Comparison of ENCODE assay signal across 8 cellular contexts in genomic region chr14:21510735-21511657, GRCh38. TPM values are rescaled to one million over a fixed set of nuclear protein-coding genes. Genes with fewer than 3 reads are reported as not detected.
DNase-seq lines count a peak whose midpoint lies in the region; ATAC-seq and TF ChIP-seq lines count a peak whose summit lies in the region.

Gene METTL3, minus strand, starts transcription at chr14:21511340. Its CDS starts 117 bp downstream, at chr14:21511223.

- TF ChIP-seq POLR2A in testis (IDR thresholded peaks at IDR 0.05): no peak

- H3K27ac Mint-ChIP-seq in activated naive CD8-positive, alpha-beta T cell: peak within 1 kb of the TSS; percentile 99

- POLR2A ChIA-PET in GM10248 (lab: Yijun Ruan, JAX): interaction anchor here (0.6 to 1.3 kb wide), 7 partner anchors 9 to 55 kb away, joined by 3 to 13 read pairs (median 4); partner anchors contain the start of genes CHD8, RAB2B, SALL2 and TOX4

- DNase-seq in GM10248 (ENCODE audit: extremely low spot score) (peak; percentile 92), NCI-H1105 (lab: John Stamatoyannopoulos, UW) (peak; percentile 97), SKM-1 treated with dmso at 0.1 percent for 144 hours (lab: John Stamatoyannopoulos, UW; ENCODE audit: unreplicated experiment) (peak; percentile 84), glomerular visceral epithelial cell (ENCODE audit: extremely low spot score) (peak; percentile 99), omental fat pad (ENCODE audit: low spot score) (peak; percentile 87), testis (peak; percentile 100)

- CTCF ChIA-PET in GM10248 (lab: Yijun Ruan, JAX): interaction anchor here (0.7 to 5.3 kb wide), 12 partner anchors 13 to 407 kb away, joined by 3 to 48 read pairs (median 5); partner anchors contain the start of genes CHD8, RAB2B, SALL2 and TOX4

- 0% methylated on average over 46 to 53 of the region's 53 CpGs for WGBS in testis, 2 donors

- intact Hi-C loops in testis (cut with DNase I; ENCODE audit: low total_unique reads): no loop called here

- peaks cover 9% of the 10 kb centered on the region for H3K4me1 ChIP-seq in testis

- H3K36me3 Mint-ChIP-seq in activated naive CD8-positive, alpha-beta T cell: peaks cover 8% of the 10 kb centered on the region

- no peaks in the 10 kb centered on the region for H3K36me3 ChIP-seq in testis (ENCODE audit: low read depth, missing control alignments)

- H3K9me3 ChIP-seq in testis: no peaks in the 10 kb centered on the region

- no peaks in the 10 kb centered on the region for H3K27me3 ChIP-seq in testis

- peaks cover 41% of the 10 kb centered on the region for H3K4me1 Mint-ChIP-seq in activated naive CD8-positive, alpha-beta T cell (ENCODE audit: low read depth)

- ATAC-seq in HG02623 (IDR thresholded peaks at IDR 0.05; ENCODE audit: unreplicated experiment): peak; percentile 99
- ATAC-seq in omental fat pad (ENCODE audit: low FRiP score): peak; percentile 100

- peak within 1 kb of the TSS; percentile 66 to 74 for H3K27ac ChIP-seq in testis

- H3K4me3 Mint-ChIP-seq in activated naive CD8-positive, alpha-beta T cell: peak within 1 kb of the TSS; percentile 97

- no peaks in the 10 kb centered on the region for H3K9me3 Mint-ChIP-seq in activated naive CD8-positive, alpha-beta T cell (ENCODE audit: low read depth)

- peak within 1 kb of the TSS; percentile 78 to 85 for H3K4me3 ChIP-seq in testis

- TF ChIP-seq CTCF in GM10248 (IDR thresholded peaks at IDR 0.05; ENCODE audit: control extremely low read depth, extremely low read depth, low read depth, missing control alignments): no peak
- no peak for TF ChIP-seq CTCF in omental fat pad (IDR thresholded peaks at IDR 0.05)
- TF ChIP-seq CTCF in testis (IDR thresholded peaks at IDR 0.05): peak in 1 of 3 experiments; percentile 6

- no peaks in the 10 kb centered on the region for H3K27me3 Mint-ChIP-seq in activated naive CD8-positive, alpha-beta T cell

RNA-seq across cellular contexts. Expression of gene METTL3, which starts in this region (rescaled TPM):
- total RNA-seq in omental fat pad (10 to 100 TPM; 39.5 to 71.4 (median 47.4) TPM), testis (10 to 100 TPM; 65.7 to 66.3 TPM)
- 81.1 TPM for polyA plus RNA-seq in testis (ENCODE audit: insufficient read depth, low read depth, low replicate concordance)

Comparison
In these comparisons a context has a peak if more than half of its experiments do, and no peak if none do; other contexts are left out.
1. Peak in every context shown above with its lines: DNase-seq, ATAC-seq, H3K4me3 ChIP-seq and H3K27ac ChIP-seq.